Comparison of ENCODE assay signal across 9 cellular contexts in genomic region chr15:72319360-72319984, GRCh38. TPM values are rescaled to one million over a fixed set of nuclear protein-coding genes. Genes with fewer than 3 reads are reported as not detected.
DNase-seq lines count a peak whose midpoint lies in the region; ATAC-seq and TF ChIP-seq lines count a peak whose summit lies in the region.
"Had no signal": no experiment of that assay in that cellular context is flagged by ENCODE, and none has a peak within 500 bp of the region (broad histone marks: within the 10 kb centered on the region; RNA-seq: fewer than 3 reads in every experiment).

No MANE protein-coding gene starts in this region.

- H3K4me1 ChIP-seq in tibial nerve, result peaks cover 0 to 16% (median 14%) of the 10 kb centered on the region in 4 donors

- TF ChIP-seq CTCF in natural killer cell (IDR thresholded peaks at IDR 0.05) (no peak), tibial nerve (IDR thresholded peaks at IDR 0.05) (no peak)

- WGBS in tibial nerve, 2 donors, result 19 to 20% methylated on average over 7 to 16 of the region's 48 CpGs

- intact Hi-C loops in natural killer cell (cut with micrococcal nuclease), result loop anchor here (10.0 kb wide), 2 partner anchors 155 to 355 kb away; partner anchors contain the start of gene ARIH1

- peak in 5 of 6 experiments; percentile 25 to 52 (median 32) for DNase-seq in stimulated activated naive CD4-positive, alpha-beta T cell (lab: John Stamatoyannopoulos, UW)
- DNase-seq in stimulated activated naive CD4-positive, alpha-beta T cell treated with Interleukin-2 at 50 U/mL for 16 hours (lab: John Stamatoyannopoulos, UW), result no peak
- DNase-seq in MG63 (peak; percentile 64), activated T-cell treated with anti-CD3 and anti-CD28 coated beads for 1 hour (ENCODE audit: low read depth) (peak; percentile 20), natural killer cell (peak; percentile 73), tibial nerve (ENCODE audit: low spot score in 2 of 2) (peak in 1 of 2 donors; percentile 37), NCI-H187 treated with DMSO at 0.1 percent for 48 hours (lab: John Stamatoyannopoulos, UW) (no peak)

- H3K27ac ChIP-seq in tibial nerve, result peak overlapping the region in 1 of 4 donors; percentile 32

- peaks cover 16 to 19% of the 10 kb centered on the region in 2 donors for H3K4me1 Mint-ChIP-seq in natural killer cell

- no peaks in the 10 kb centered on the region for H3K27me3 Mint-ChIP-seq in natural killer cell (ENCODE audit: low read depth in 2 of 2)

- peaks cover 9% of the 10 kb centered on the region for H3K36me3 Mint-ChIP-seq in natural killer cell

- no peak for TF ChIP-seq EP300 in tibial nerve (IDR thresholded peaks at IDR 0.05)

- H3K9me3 Mint-ChIP-seq in natural killer cell, result peaks cover 4 to 5% of the 10 kb centered on the region in 2 donors

- peak overlapping the region; percentile 41 to 85 for H3K27ac Mint-ChIP-seq in natural killer cell

- H3K9me3 ChIP-seq in MG63 (peaks cover 11% of the 10 kb centered on the region), tibial nerve (peaks cover 0 to 5% (median 1%) of the 10 kb centered on the region in 4 donors)

- H3K36me3 ChIP-seq in MG63 (no peaks in the 10 kb centered on the region), tibial nerve (peaks cover 0 to 3% (median 0%) of the 10 kb centered on the region in 3 donors)

- H3K4me3 ChIP-seq in MG63 (peak overlapping the region; percentile 47; the same call in 1 of the 2 replicates), tibial nerve (peak overlapping the region; percentile 13 to 61 (median 41))

- TF ChIP-seq POLR2A in tibial nerve (IDR thresholded peaks at IDR 0.05), result no peak

- ATAC-seq in esophagus mucosa (peak; percentile 84), natural killer cell (peak; percentile 62 to 74 (median 63))

- H3K27me3 ChIP-seq in MG63, result peaks cover 5% of the 10 kb centered on the region; the same call in 1 of the 2 replicates
- H3K27me3 ChIP-seq in tibial nerve, result no peaks in the 10 kb centered on the region
- H3K27me3 ChIP-seq: BLaER1 treated with 17β-estradiol and CSF1 and Interleukin-3, amounts not matched to agents 10 nM and 100 nM had no signal

- H3K4me3 Mint-ChIP-seq in natural killer cell, result peak overlapping the region; percentile 83

RNA-seq across cellular contexts. Expression of gene CELF6, which starts 0.5 kb away (rescaled TPM):
- 1.1 TPM in 1 of 2 replicates, not detected in the other for total RNA-seq in MG63 (2014; rRNA removed; shearing (Covaris generic); ENCODE audit: low replicate concordance)
- total RNA-seq in esophagus mucosa (not detected), natural killer cell (1 to 10 TPM; 2.6 to 3.2 (median 2.8) TPM), tibial nerve (10 to 100 TPM in 1 of 4 donors, 1 to 10 TPM in 3; 6.0 to 10.4 (median 7.4) TPM)

RNA-seq across cellular contexts. Expression of gene PARP6, which starts 47.1 kb away (rescaled TPM):
- total RNA-seq in MG63 (2014; rRNA removed; shearing (Covaris generic); ENCODE audit: low replicate concordance), result 16.3 and 28.4 TPM in 2 replicates
- total RNA-seq in esophagus mucosa (32.6 TPM), natural killer cell (100 to 1,000 TPM; 132 to 135 (median 132) TPM), tibial nerve (10 to 100 TPM; 59.2 to 76.8 (median 65.1) TPM)

RNA-seq across cellular contexts. Expression of gene HEXA, which starts 56.3 kb away (rescaled TPM):
- 93.1 and 153 TPM in 2 replicates for total RNA-seq in MG63 (2014; rRNA removed; shearing (Covaris generic); ENCODE audit: low replicate concordance)
- total RNA-seq in esophagus mucosa, result 38.3 TPM
- 100 to 1,000 TPM; 154 to 173 (median 172) TPM for total RNA-seq in natural killer cell
- total RNA-seq in tibial nerve, result 100 to 1,000 TPM in 2 of 4 donors, 10 to 100 TPM in 2; 64.5 to 112 (median 84.9) TPM

Comparison
In these comparisons a context has a peak if more than half of its experiments do, and no peak if none do; other contexts are left out.
1. DNase-seq: peak in stimulated activated naive CD4-positive, alpha-beta T cell (5 of 6), MG63 (single experiment), activated T-cell treated with anti-CD3 and anti-CD28 coated beads for 1 hour (single experiment) and natural killer cell (single experiment); none in stimulated activated naive CD4-positive, alpha-beta T cell treated with Interleukin-2 at 50 U/mL for 16 hours (single experiment) and NCI-H187 treated with DMSO at 0.1 percent for 48 hours (single experiment).